ENCODE assay signal across 8 cellular contexts in the genomic region with DNA sequence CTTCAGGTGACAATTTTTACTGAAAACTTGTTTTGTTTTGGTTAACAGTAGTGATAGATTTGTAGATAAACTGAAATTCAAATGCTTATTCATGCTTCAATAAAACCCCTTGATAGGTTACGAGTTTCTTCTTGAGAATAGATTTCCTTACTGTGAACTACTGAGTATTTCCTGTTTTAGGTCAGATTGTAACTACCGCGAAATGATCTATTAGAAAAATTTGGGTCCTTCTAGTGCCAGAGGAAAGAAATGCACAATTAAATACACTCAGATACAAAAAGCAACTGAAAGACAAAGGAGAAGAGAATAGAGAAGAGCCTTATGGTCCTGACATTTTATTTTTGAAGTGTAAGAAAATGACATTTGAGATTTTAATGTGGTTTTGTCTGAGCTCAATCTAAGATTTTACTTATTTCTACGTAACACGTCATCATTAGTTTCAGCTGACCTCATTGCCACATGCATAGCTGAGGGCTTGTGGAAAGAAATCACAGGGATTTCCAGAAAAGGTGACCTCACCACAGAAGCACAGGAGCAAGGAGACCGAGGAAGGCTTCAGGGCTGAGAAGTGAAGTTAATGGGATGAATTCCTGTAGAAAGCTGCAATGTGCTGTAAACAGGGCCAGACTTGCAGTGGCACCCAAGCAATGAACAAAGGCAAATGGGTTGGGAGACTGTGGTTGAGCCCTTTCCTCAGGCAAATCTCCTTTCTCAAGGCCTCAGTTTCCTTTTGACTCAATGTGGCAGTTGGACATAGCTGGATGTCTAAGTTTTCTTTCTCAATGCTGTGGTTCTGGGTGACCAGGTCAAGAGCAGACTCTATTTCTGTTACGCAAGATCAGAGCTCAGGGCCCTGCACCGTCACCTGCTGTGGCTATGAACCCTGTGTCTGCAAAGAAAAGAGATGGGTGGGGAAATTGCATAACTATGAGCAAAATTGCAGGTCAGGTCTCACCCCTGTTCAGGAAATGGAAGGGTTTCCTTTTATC.
A peak's percentile ranks its signal among the peaks of the same experiment; 100 is the strongest.
DNase-seq lines count a peak whose midpoint lies in the region; ATAC-seq and TF ChIP-seq lines count a peak whose summit lies in the region.

No MANE protein-coding gene starts in this region.

- H3K36me3 Mint-ChIP-seq in CD8-positive, alpha-beta memory T cell: no peaks in the 10 kb centered on the region
- H3K36me3 Mint-ChIP-seq in activated T-cell treated with anti-CD3 and anti-CD28 coated beads, Interleukin-2, amount 50 U/mL, for 24 hours (ENCODE audit: low read depth): no peaks in the 10 kb centered on the region

- H3K9me3 ChIP-seq in CD8-positive, alpha-beta memory T cell (ENCODE audit: low read length): no peaks in the 10 kb centered on the region
- no peaks in the 10 kb centered on the region for H3K9me3 ChIP-seq in lower lobe of right lung

- peaks cover 22 to 32% (median 29%) of the 10 kb centered on the region in 3 donors for H3K4me1 Mint-ChIP-seq in CD8-positive, alpha-beta memory T cell
- H3K4me1 Mint-ChIP-seq in activated T-cell treated with anti-CD3 and anti-CD28 coated beads, Interleukin-2, amount 50 U/mL, for 24 hours (ENCODE audit: low read depth): peaks cover 23% of the 10 kb centered on the region

- TF ChIP-seq CTCF in lower lobe of right lung (IDR thresholded peaks at IDR 0.05): no peak

- DNase-seq in CD8-positive, alpha-beta memory T cell: peak in 2 of 5 donors; percentile 25 to 46
- peak; percentile 34 for DNase-seq in activated T-cell treated with anti-CD3 and anti-CD28 coated beads, Interleukin-2, amount 50 U/mL, for 24 hours
- peak; percentile 72 for DNase-seq in lower lobe of right lung
- DNase-seq in DMS53 treated with DMSO at 0.1 percent for 48 hours (lab: John Stamatoyannopoulos, UW; ENCODE audit: unreplicated experiment): no peak
- DNase-seq in DMS53 (lab: John Stamatoyannopoulos, UW): no peak
- DNase-seq in NCI-H2107 treated with DMSO at 0.1 percent for 48 hours (lab: John Stamatoyannopoulos, UW; ENCODE audit: unreplicated experiment): no peak

- H3K4me3 Mint-ChIP-seq in CD8-positive, alpha-beta memory T cell: peak overlapping the region in 6 of 7 donors; percentile 52 to 74 (median 67)
- peak overlapping the region; percentile 13 for H3K4me3 Mint-ChIP-seq in activated T-cell treated with anti-CD3 and anti-CD28 coated beads, Interleukin-2, amount 50 U/mL, for 24 hours

- ATAC-seq in GM19468 (IDR thresholded peaks at IDR 0.05; ENCODE audit: extremely low read depth, unreplicated experiment) (peak; percentile 75), HG03520 (IDR thresholded peaks at IDR 0.05; ENCODE audit: unreplicated experiment) (peak; percentile 68), lower lobe of right lung (peak; percentile 81 to 84)

- peak overlapping the region; percentile 49 for H3K27ac ChIP-seq in CD8-positive, alpha-beta memory T cell (ENCODE audit: low read depth, low read length)
- peak overlapping the region; percentile 62 for H3K27ac ChIP-seq in lower lobe of right lung

- intact Hi-C loops in lower lobe of right lung (cut with DNase I): no loop called here

- H3K9me3 Mint-ChIP-seq in CD8-positive, alpha-beta memory T cell: no peaks in the 10 kb centered on the region
- no peaks in the 10 kb centered on the region for H3K9me3 Mint-ChIP-seq in activated T-cell treated with anti-CD3 and anti-CD28 coated beads, Interleukin-2, amount 50 U/mL, for 24 hours

- peak overlapping the region; percentile 24 to 98 (median 86) for H3K27ac Mint-ChIP-seq in CD8-positive, alpha-beta memory T cell
- H3K27ac Mint-ChIP-seq in activated T-cell treated with anti-CD3 and anti-CD28 coated beads, Interleukin-2, amount 50 U/mL, for 24 hours: peak overlapping the region; percentile 73

- peaks cover 22% of the 10 kb centered on the region for H3K4me1 ChIP-seq in CD8-positive, alpha-beta memory T cell (ENCODE audit: insufficient read depth, low read length)
- peaks cover 48% of the 10 kb centered on the region for H3K4me1 ChIP-seq in lower lobe of right lung

- no peaks in the 10 kb centered on the region for H3K27me3 Mint-ChIP-seq in CD8-positive, alpha-beta memory T cell
- H3K27me3 Mint-ChIP-seq in activated T-cell treated with anti-CD3 and anti-CD28 coated beads, Interleukin-2, amount 50 U/mL, for 24 hours: no peaks in the 10 kb centered on the region

- CTCF ChIA-PET in CD8-positive, alpha-beta memory T cell (lab: Charles Lee): interaction anchor here (0.7 to 1.5 kb wide), 4 partner anchors 64 to 398 kb away, joined by 3 to 4 read pairs (median 4); a partner anchor contains a TSS

- H3K27me3 ChIP-seq in CD8-positive, alpha-beta memory T cell (ENCODE audit: insufficient read depth, low read length, poor library complexity, severe bottlenecking): no peaks in the 10 kb centered on the region
- H3K27me3 ChIP-seq in lower lobe of right lung (ENCODE audit: low read depth): no peaks in the 10 kb centered on the region

- no peaks in the 10 kb centered on the region for H3K36me3 ChIP-seq in CD8-positive, alpha-beta memory T cell (ENCODE audit: insufficient read depth, low read length)
- H3K36me3 ChIP-seq in lower lobe of right lung: no peaks in the 10 kb centered on the region

- POLR2A ChIA-PET in CD8-positive, alpha-beta memory T cell (lab: Charles Lee): interaction anchor here (1.4 to 1.6 kb wide), 2 partner anchors 90 to 252 kb away, joined by 4 to 5 read pairs; a partner anchor contains a TSS

- H3K4me3 ChIP-seq in CD8-positive, alpha-beta memory T cell (ENCODE audit: low read length): no peak overlapping the region
- no peak overlapping the region for H3K4me3 ChIP-seq in lower lobe of right lung

Comparison
In these comparisons a context has a peak if more than half of its experiments do, and no peak if none do; other contexts are left out.
1. DNase-seq: peak in activated T-cell treated with anti-CD3 and anti-CD28 coated beads, Interleukin-2, amount 50 U/mL, for 24 hours (single experiment) and lower lobe of right lung (single experiment); none in DMS53 treated with DMSO at 0.1 percent for 48 hours (single experiment), DMS53 (single experiment) and NCI-H2107 treated with DMSO at 0.1 percent for 48 hours (single experiment).
2. Peak in every context shown above with its lines, with median percentiles within 50 percentile points of each other: ATAC-seq.